1 cellular context compared by ENCODE assay signal in genomic region chr6:156780117-156780641, GRCh38.
A peak's percentile ranks its signal among the peaks of the same experiment; 100 is the strongest.
TF ChIP-seq lines count a peak whose summit lies in the region.

No MANE protein-coding gene starts in this region.

TF ChIP-seq in HepG2, 621 proteins besides CTCF, POLR2A, EP300 and RAD21 (continued from another document and continues in another):
- TF ChIP-seq, protein P1, sequence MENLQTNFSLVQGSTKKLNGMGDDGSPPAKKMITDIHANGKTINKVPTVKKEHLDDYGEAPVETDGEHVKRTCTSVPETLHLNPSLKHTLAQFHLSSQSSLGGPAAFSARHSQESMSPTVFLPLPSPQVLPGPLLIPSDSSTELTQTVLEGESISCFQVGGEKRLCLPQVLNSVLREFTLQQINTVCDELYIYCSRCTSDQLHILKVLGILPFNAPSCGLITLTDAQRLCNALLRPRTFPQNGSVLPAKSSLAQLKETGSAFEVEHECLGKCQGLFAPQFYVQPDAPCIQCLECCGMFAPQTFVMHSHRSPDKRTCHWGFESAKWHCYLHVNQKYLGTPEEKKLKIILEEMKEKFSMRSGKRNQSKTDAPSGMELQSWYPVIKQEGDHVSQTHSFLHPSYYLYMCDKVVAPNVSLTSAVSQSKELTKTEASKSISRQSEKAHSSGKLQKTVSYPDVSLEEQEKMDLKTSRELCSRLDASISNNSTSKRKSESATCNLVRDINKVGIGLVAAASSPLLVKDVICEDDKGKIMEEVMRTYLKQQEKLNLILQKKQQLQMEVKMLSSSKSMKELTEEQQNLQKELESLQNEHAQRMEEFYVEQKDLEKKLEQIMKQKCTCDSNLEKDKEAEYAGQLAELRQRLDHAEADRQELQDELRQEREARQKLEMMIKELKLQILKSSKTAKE (CRISPR knock-in tag; IDR thresholded peaks at IDR 0.05; ENCODE audit: borderline replicate concordance): no peak
- TF ChIP-seq, protein P2, sequence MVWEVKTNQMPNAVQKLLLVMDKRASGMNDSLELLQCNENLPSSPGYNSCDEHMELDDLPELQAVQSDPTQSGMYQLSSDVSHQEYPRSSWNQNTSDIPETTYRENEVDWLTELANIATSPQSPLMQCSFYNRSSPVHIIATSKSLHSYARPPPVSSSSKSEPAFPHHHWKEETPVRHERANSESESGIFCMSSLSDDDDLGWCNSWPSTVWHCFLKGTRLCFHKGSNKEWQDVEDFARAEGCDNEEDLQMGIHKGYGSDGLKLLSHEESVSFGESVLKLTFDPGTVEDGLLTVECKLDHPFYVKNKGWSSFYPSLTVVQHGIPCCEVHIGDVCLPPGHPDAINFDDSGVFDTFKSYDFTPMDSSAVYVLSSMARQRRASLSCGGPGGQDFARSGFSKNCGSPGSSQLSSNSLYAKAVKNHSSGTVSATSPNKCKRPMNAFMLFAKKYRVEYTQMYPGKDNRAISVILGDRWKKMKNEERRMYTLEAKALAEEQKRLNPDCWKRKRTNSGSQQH (CRISPR knock-in tag; IDR thresholded peaks at IDR 0.05; ENCODE audit: low read depth): peak; percentile 98
- TF ChIP-seq FOSL2 (CRISPR knock-in tag; IDR thresholded peaks at IDR 0.05) (0 out of 2 replicates have a peak, but pooled peaks have one; percentile 11), ATF4 (CRISPR knock-in tag; IDR thresholded peaks at IDR 0.05) (peak in 1 of 2 experiments; percentile 53; a peak in 1 of 4 replicates), HMG20B (CRISPR knock-in tag; conservative IDR thresholded peaks at IDR 0.05) (no peak), BCL6 (CRISPR knock-in tag; IDR thresholded peaks at IDR 0.05) (0 out of 2 replicates have a peak, but pooled peaks have one; percentile 17), DRAP1 (CRISPR knock-in tag; IDR thresholded peaks at IDR 0.05) (peak; percentile 91), CSRNP1 (CRISPR knock-in tag; IDR thresholded peaks at IDR 0.05) (peak; percentile 19; the same call in 1 of the 2 replicates), BRD4 (CRISPR knock-in tag; IDR thresholded peaks at IDR 0.05) (no peak), ZEB1 (IDR thresholded peaks at IDR 0.05; ENCODE audit: insufficient replicate concordance, low read depth) (no peak), CEBPG (CRISPR knock-in tag; IDR thresholded peaks at IDR 0.05) (peak; percentile 23; the same call in 1 of the 2 replicates), ZNF124 (CRISPR knock-in tag; IDR thresholded peaks at IDR 0.05) (peak; percentile 82; the same call in 1 of the 2 replicates), MED8 (CRISPR knock-in tag; IDR thresholded peaks at IDR 0.05; ENCODE audit: insufficient replicate concordance) (no peak), KMT2B (CRISPR knock-in tag; IDR thresholded peaks at IDR 0.05) (peak; percentile 68), SYNCRIP (IDR thresholded peaks at IDR 0.05; ENCODE audit: insufficient read depth, low read depth, low read length) (no peak), ZNF280D (CRISPR knock-in tag; IDR thresholded peaks at IDR 0.05) (0 out of 2 replicates have a peak, but pooled peaks have one; percentile 14), TEAD3 (CRISPR knock-in tag; optimal IDR thresholded peaks at IDR 0.05; ENCODE audit: borderline replicate concordance) (peak; percentile 65), ZSCAN22 (CRISPR knock-in tag; IDR thresholded peaks at IDR 0.05) (peak; percentile 71), ZNF549 (CRISPR knock-in tag; IDR thresholded peaks at IDR 0.05) (no peak), ZBED4 (CRISPR knock-in tag; IDR thresholded peaks at IDR 0.05; ENCODE audit: borderline replicate concordance) (no peak; the same call in 1 of the 2 replicates), ZSCAN29 (CRISPR knock-in tag; conservative IDR thresholded peaks at IDR 0.05) (no peak), NR2F6 (IDR thresholded peaks at IDR 0.05) (0 out of 2 replicates have a peak, but pooled peaks have one; percentile 23), NR2F6 (CRISPR knock-in tag; IDR thresholded peaks at IDR 0.05) (no peak), ZBTB25 (CRISPR knock-in tag; IDR thresholded peaks at IDR 0.05) (peak; percentile 48; the same call in 1 of the 2 replicates), GABPB1 (CRISPR knock-in tag; IDR thresholded peaks at IDR 0.05) (no peak), SIN3A (IDR thresholded peaks at IDR 0.05; ENCODE audit: borderline replicate concordance, low read depth, low read length) (peak; percentile 100), ZNF557 (CRISPR knock-in tag; IDR thresholded peaks at IDR 0.05) (no peak)
- TF ChIP-seq, protein P3, sequence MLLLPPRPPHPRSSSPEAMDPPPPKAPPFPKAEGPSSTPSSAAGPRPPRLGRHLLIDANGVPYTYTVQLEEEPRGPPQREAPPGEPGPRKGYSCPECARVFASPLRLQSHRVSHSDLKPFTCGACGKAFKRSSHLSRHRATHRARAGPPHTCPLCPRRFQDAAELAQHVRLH (CRISPR knock-in tag; IDR thresholded peaks at IDR 0.05; ENCODE audit: borderline replicate concordance, low read depth): peak; percentile 57; the same call in 1 of the 2 replicates
- TF ChIP-seq, protein P4, sequence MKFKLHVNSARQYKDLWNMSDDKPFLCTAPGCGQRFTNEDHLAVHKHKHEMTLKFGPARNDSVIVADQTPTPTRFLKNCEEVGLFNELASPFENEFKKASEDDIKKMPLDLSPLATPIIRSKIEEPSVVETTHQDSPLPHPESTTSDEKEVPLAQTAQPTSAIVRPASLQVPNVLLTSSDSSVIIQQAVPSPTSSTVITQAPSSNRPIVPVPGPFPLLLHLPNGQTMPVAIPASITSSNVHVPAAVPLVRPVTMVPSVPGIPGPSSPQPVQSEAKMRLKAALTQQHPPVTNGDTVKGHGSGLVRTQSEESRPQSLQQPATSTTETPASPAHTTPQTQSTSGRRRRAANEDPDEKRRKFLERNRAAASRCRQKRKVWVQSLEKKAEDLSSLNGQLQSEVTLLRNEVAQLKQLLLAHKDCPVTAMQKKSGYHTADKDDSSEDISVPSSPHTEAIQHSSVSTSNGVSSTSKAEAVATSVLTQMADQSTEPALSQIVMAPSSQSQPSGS (CRISPR knock-in tag; IDR thresholded peaks at IDR 0.05): 0 out of 2 replicates have a peak, but pooled peaks have one; percentile 35
- TF ChIP-seq, protein P5, sequence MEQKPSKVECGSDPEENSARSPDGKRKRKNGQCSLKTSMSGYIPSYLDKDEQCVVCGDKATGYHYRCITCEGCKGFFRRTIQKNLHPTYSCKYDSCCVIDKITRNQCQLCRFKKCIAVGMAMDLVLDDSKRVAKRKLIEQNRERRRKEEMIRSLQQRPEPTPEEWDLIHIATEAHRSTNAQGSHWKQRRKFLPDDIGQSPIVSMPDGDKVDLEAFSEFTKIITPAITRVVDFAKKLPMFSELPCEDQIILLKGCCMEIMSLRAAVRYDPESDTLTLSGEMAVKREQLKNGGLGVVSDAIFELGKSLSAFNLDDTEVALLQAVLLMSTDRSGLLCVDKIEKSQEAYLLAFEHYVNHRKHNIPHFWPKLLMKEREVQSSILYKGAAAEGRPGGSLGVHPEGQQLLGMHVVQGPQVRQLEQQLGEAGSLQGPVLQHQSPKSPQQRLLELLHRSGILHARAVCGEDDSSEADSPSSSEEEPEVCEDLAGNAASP (CRISPR knock-in tag; IDR thresholded peaks at IDR 0.05; ENCODE audit: borderline replicate concordance): 0 out of 2 replicates have a peak, but pooled peaks have one; percentile 21
- TF ChIP-seq, protein P6, sequence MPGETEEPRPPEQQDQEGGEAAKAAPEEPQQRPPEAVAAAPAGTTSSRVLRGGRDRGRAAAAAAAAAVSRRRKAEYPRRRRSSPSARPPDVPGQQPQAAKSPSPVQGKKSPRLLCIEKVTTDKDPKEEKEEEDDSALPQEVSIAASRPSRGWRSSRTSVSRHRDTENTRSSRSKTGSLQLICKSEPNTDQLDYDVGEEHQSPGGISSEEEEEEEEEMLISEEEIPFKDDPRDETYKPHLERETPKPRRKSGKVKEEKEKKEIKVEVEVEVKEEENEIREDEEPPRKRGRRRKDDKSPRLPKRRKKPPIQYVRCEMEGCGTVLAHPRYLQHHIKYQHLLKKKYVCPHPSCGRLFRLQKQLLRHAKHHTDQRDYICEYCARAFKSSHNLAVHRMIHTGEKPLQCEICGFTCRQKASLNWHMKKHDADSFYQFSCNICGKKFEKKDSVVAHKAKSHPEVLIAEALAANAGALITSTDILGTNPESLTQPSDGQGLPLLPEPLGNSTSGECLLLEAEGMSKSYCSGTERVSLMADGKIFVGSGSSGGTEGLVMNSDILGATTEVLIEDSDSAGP (CRISPR knock-in tag; IDR thresholded peaks at IDR 0.05; ENCODE audit: borderline replicate concordance): 0 out of 2 replicates have a peak, but pooled peaks have one; percentile 5
- TF ChIP-seq, protein P7, sequence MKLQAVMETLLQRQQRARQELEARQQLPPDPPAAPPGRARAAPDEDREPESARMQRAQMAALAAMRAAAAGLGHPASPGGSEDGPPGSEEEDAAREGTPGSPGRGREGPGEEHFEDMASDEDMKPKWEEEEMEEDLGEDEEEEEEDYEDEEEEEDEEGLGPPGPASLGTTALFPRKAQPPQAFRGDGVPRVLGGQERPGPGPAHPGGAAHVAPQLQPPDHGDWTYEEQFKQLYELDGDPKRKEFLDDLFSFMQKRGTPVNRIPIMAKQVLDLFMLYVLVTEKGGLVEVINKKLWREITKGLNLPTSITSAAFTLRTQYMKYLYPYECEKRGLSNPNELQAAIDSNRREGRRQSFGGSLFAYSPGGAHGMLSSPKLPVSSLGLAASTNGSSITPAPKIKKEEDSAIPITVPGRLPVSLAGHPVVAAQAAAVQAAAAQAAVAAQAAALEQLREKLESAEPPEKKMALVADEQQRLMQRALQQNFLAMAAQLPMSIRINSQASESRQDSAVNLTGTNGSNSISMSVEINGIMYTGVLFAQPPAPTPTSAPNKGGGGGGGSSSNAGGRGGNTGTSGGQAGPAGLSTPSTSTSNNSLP (IDR thresholded peaks at IDR 0.05; ENCODE audit: low read depth, low read length): peak; percentile 60
